In the genomic region with DNA sequence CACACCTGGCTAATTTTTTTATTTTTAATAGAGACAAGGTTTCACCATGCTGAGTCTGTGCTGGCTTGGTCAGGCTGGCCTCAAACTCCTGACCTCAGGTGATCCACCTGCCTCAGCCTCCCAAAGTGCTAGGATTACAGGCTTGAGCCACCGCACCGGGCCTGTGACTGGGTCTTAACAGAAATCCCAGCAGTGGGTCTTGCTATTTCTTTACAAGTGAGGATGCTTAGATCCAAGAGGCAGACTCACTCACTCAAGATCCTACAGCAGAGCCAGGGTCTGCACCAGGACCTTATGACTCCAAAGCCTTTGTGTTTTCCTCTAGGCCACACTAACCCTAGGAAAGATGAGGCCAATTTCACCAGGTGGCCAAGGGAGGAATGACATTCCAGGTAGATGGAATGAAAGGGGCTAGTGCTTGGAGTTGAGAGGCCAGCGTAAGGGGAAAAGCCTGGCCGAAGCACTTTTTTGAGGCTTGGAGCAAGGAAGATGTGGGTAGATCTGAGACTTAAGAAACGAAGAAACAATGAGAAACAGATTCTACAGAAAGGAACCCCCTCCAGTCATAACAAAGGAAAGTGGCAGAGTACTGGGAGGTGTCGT, we compare ENCODE assay signal across 1 cellular context.
TF ChIP-seq lines count a peak whose summit lies in the region.

No MANE protein-coding gene starts in this region.

TF ChIP-seq in HepG2, 621 proteins besides CTCF, POLR2A, EP300 and RAD21:
- TF ChIP-seq SMC3 (IDR thresholded peaks at IDR 0.05; ENCODE audit: low read length) = peak; percentile 24; the same call in 1 of the 2 replicates
- TF ChIP-seq ZNF354B (CRISPR knock-in tag; IDR thresholded peaks at IDR 0.05) = no peak
- no peak for TF ChIP-seq MLLT10 (CRISPR knock-in tag; IDR thresholded peaks at IDR 0.05)
- TF ChIP-seq ZNF572 (CRISPR knock-in tag; IDR thresholded peaks at IDR 0.05) = 0 out of 2 replicates have a peak, but pooled peaks have one; percentile 38
- 0 out of 2 replicates have a peak, but pooled peaks have one; percentile 19 for TF ChIP-seq ZMYM3 (CRISPR knock-in tag; IDR thresholded peaks at IDR 0.05)
- peak; percentile 83 for TF ChIP-seq TEAD3 (CRISPR knock-in tag; optimal IDR thresholded peaks at IDR 0.05; ENCODE audit: borderline replicate concordance)
- no peak for TF ChIP-seq HNRNPK (IDR thresholded peaks at IDR 0.05; ENCODE audit: low read depth, low read length, poor library complexity, severe bottlenecking)
